In genomic region chr9:120921751-120922181, GRCh38 we compare ENCODE assay signal across 10 cellular contexts. TPM values are rescaled to one million over a fixed set of nuclear protein-coding genes. Genes with fewer than 3 reads are reported as not detected.
DNase-seq lines count a peak whose midpoint lies in the region; ATAC-seq lines count a peak whose summit lies in the region.
"Had no signal": no experiment of that assay in that cellular context is flagged by ENCODE, and none has a peak within 500 bp of the region (broad histone marks: within the 10 kb centered on the region; RNA-seq: fewer than 3 reads in every experiment).

No MANE protein-coding gene starts in this region.

- H3K27me3 Mint-ChIP-seq in activated CD8-positive, alpha-beta T cell treated with anti-CD3 and anti-CD28 coated beads, Interleukin-2, amount 10 ng/mL, durations not matched to agents 7 days and 5 days (ENCODE audit: low read depth), result no peaks in the 10 kb centered on the region
- no peaks in the 10 kb centered on the region for H3K27me3 Mint-ChIP-seq in stimulated activated naive CD8-positive, alpha-beta T cell treated with anti-CD3 and anti-CD28 coated beads, Interleukin-15, amount 100 ng/mL, for 72 hours

- DNase-seq in activated CD4-positive, alpha-beta T cell treated with anti-CD3 and anti-CD28 coated beads for 4 hours, result peak; percentile 14 to 21
- no peak for DNase-seq in activated CD4-positive, alpha-beta T cell treated with anti-CD3 and anti-CD28 coated beads, Interleukin-2, amount 50 U/mL, for 4 hours
- DNase-seq in activated CD8-positive, alpha-beta T cell treated with anti-CD3 and anti-CD28 coated beads, Interleukin-2, amount 10 ng/mL, durations not matched to agents 7 days and 5 days, result no peak
- DNase-seq in cardiac septum (ENCODE audit: low spot score) (peak; percentile 43), head of caudate nucleus (no peak), T-helper 9 cell (no peak)
- no peak for DNase-seq in stimulated activated naive CD8-positive, alpha-beta T cell treated with anti-CD3 and anti-CD28 coated beads, Interleukin-15, amount 100 ng/mL, for 72 hours
- DNase-seq: activated gamma-delta T cell treated with Interleukin-2 at 50 U/mL for 16 hours, NCI-H1105 treated with DMSO at 0.1 percent for 48 hours had no signal

- H3K4me3 Mint-ChIP-seq in activated CD8-positive, alpha-beta T cell treated with anti-CD3 and anti-CD28 coated beads, Interleukin-2, amount 10 ng/mL, durations not matched to agents 7 days and 5 days, result peak overlapping the region; percentile 90
- H3K4me3 Mint-ChIP-seq in stimulated activated naive CD8-positive, alpha-beta T cell treated with anti-CD3 and anti-CD28 coated beads, Interleukin-15, amount 100 ng/mL, for 72 hours, result peak overlapping the region; percentile 88 to 89

- intact Hi-C loops in cardiac septum (cut with DNase I) (no loop called here), head of caudate nucleus (cut with DNase I) (no loop called here)

- H3K27ac Mint-ChIP-seq in activated CD8-positive, alpha-beta T cell treated with anti-CD3 and anti-CD28 coated beads, Interleukin-2, amount 10 ng/mL, durations not matched to agents 7 days and 5 days, result peak overlapping the region; percentile 95
- peak overlapping the region; percentile 90 to 92 for H3K27ac Mint-ChIP-seq in stimulated activated naive CD8-positive, alpha-beta T cell treated with anti-CD3 and anti-CD28 coated beads, Interleukin-15, amount 100 ng/mL, for 72 hours

- peaks cover 96% of the 10 kb centered on the region for H3K36me3 Mint-ChIP-seq in activated CD8-positive, alpha-beta T cell treated with anti-CD3 and anti-CD28 coated beads, Interleukin-2, amount 10 ng/mL, durations not matched to agents 7 days and 5 days (ENCODE audit: low read depth)

- peaks cover 91% of the 10 kb centered on the region for H3K4me1 Mint-ChIP-seq in activated CD8-positive, alpha-beta T cell treated with anti-CD3 and anti-CD28 coated beads, Interleukin-2, amount 10 ng/mL, durations not matched to agents 7 days and 5 days (ENCODE audit: low read depth)
- peaks cover 88% of the 10 kb centered on the region for H3K4me1 Mint-ChIP-seq in stimulated activated naive CD8-positive, alpha-beta T cell treated with anti-CD3 and anti-CD28 coated beads, Interleukin-15, amount 100 ng/mL, for 72 hours

- POLR2A ChIA-PET in activated CD8-positive, alpha-beta T cell treated with anti-CD3 and anti-CD28 coated beads, Interleukin-2, amount 10 ng/mL, durations not matched to agents 7 days and 5 days (lab: Charles Lee), result interaction anchor here (1.0 to 15.6 kb wide), 6 partner anchors 9 to 49 kb away, joined by 3 to 344 read pairs (median 59); partner anchors contain the start of gene PHF19

- CTCF ChIA-PET in activated CD8-positive, alpha-beta T cell treated with anti-CD3 and anti-CD28 coated beads, Interleukin-2, amount 10 ng/mL, durations not matched to agents 7 days and 5 days (lab: Charles Lee), result interaction anchor here (1.1 to 2.8 kb wide), 9 partner anchors 10 to 60 kb away, joined by 4 to 14 read pairs (median 7); no protein-coding TSS in a partner anchor

- peaks cover 5% of the 10 kb centered on the region for H3K9me3 Mint-ChIP-seq in activated CD8-positive, alpha-beta T cell treated with anti-CD3 and anti-CD28 coated beads, Interleukin-2, amount 10 ng/mL, durations not matched to agents 7 days and 5 days (ENCODE audit: insufficient read depth)
- H3K9me3 Mint-ChIP-seq in stimulated activated naive CD8-positive, alpha-beta T cell treated with anti-CD3 and anti-CD28 coated beads, Interleukin-15, amount 100 ng/mL, for 72 hours, result no peaks in the 10 kb centered on the region

- no peak for ATAC-seq in activated CD8-positive, alpha-beta T cell treated with anti-CD3 and anti-CD28 coated beads, Interleukin-2, amount 10 ng/mL, durations not matched to agents 7 days and 5 days
- no peak for ATAC-seq in stimulated activated naive CD8-positive, alpha-beta T cell treated with anti-CD3 and anti-CD28 coated beads, Interleukin-15, amount 100 ng/mL, for 72 hours
- ATAC-seq in GM21447 (IDR thresholded peaks at IDR 0.05; ENCODE audit: unreplicated experiment), result no peak

RNA-seq across cellular contexts. Expression of gene TRAF1, which starts 4.8 kb away (rescaled TPM):
- 10 to 100 TPM; 51.6 to 52.9 TPM for total RNA-seq in activated CD8-positive, alpha-beta T cell treated with anti-CD3 and anti-CD28 coated beads, Interleukin-2, amount 10 ng/mL, durations not matched to agents 7 days and 5 days
- 2.4 TPM for total RNA-seq in cardiac septum

RNA-seq across cellular contexts. Expression of gene PHF19, which starts 44.8 kb away (rescaled TPM):
- 100 to 1,000 TPM; 273 to 290 TPM for total RNA-seq in activated CD8-positive, alpha-beta T cell treated with anti-CD3 and anti-CD28 coated beads, Interleukin-2, amount 10 ng/mL, durations not matched to agents 7 days and 5 days
- total RNA-seq in cardiac septum, result 15.3 TPM

Comparison
In these comparisons a context has a peak if more than half of its experiments do, and no peak if none do; other contexts are left out.
1. DNase-seq: peak in activated CD4-positive, alpha-beta T cell treated with anti-CD3 and anti-CD28 coated beads for 4 hours (2 of 2) and cardiac septum (single experiment); none in activated CD4-positive, alpha-beta T cell treated with anti-CD3 and anti-CD28 coated beads, Interleukin-2, amount 50 U/mL, for 4 hours (0 of 2), activated CD8-positive, alpha-beta T cell treated with anti-CD3 and anti-CD28 coated beads, Interleukin-2, amount 10 ng/mL, durations not matched to agents 7 days and 5 days (single experiment), stimulated activated naive CD8-positive, alpha-beta T cell treated with anti-CD3 and anti-CD28 coated beads, Interleukin-15, amount 100 ng/mL, for 72 hours (0 of 2), head of caudate nucleus (0 of 42) and T-helper 9 cell (single experiment).
2. RNA of gene TRAF1, which starts 4.8 kb away (total RNA-seq): 51.6 to 52.9 TPM in activated CD8-positive, alpha-beta T cell treated with anti-CD3 and anti-CD28 coated beads, Interleukin-2, amount 10 ng/mL, durations not matched to agents 7 days and 5 days; 2.4 TPM in cardiac septum (single experiment); every median in the first group is over 10 times any median in the second.
3. RNA of gene PHF19, which starts 44.8 kb away (total RNA-seq): 273 to 290 TPM in activated CD8-positive, alpha-beta T cell treated with anti-CD3 and anti-CD28 coated beads, Interleukin-2, amount 10 ng/mL, durations not matched to agents 7 days and 5 days; 15.3 TPM in cardiac septum (single experiment); every median in the first group is over 10 times any median in the second.